11 cellular contexts compared by ENCODE assay signal in genomic region chr6:162621246-162621645, GRCh38.
DNase-seq lines count a peak whose midpoint lies in the region; ATAC-seq and TF ChIP-seq lines count a peak whose summit lies in the region.
"Had no signal": no experiment of that assay in that cellular context is flagged by ENCODE, and none has a peak within 500 bp of the region (broad histone marks: within the 10 kb centered on the region; RNA-seq: fewer than 3 reads in every experiment).

No MANE protein-coding gene starts in this region.

- no peak for TF ChIP-seq CTCF in WERI-Rb-1 (IDR thresholded peaks at IDR 0.05; ENCODE audit: low read depth, low read length)
- TF ChIP-seq CTCF in kidney epithelial cell (IDR thresholded peaks at IDR 0.05; ENCODE audit: insufficient read depth, low read length, poor library complexity, severe bottlenecking): no peak
- TF ChIP-seq CTCF in tibial artery (IDR thresholded peaks at IDR 0.05): no peak

- DNase-seq in Caki2 (ENCODE audit: low read depth) (peak; percentile 73), H7 (peak; percentile 13), WERI-Rb-1 (peak; percentile 26), kidney epithelial cell (ENCODE audit: low read depth) (peak; percentile 95), ureter (ENCODE audit: low spot score) (no peak), NCI-H82 (lab: John Stamatoyannopoulos, UW) (no peak), tibial artery (no peak)
- DNase-seq: effector CD8-positive, alpha-beta T cell had no signal

- ATAC-seq in GM18511 (IDR thresholded peaks at IDR 0.05; ENCODE audit: unreplicated experiment): no peak
- ATAC-seq: Panc1 had no signal

- intact Hi-C loops in tibial artery (cut with DNase I; ENCODE audit: low total_unique reads): no loop called here

- no peak overlapping the region for H3K27ac ChIP-seq in WERI-Rb-1
- H3K27ac ChIP-seq in tibial artery: no peak overlapping the region
- H3K27ac ChIP-seq: skin epidermis had no signal

- H3K4me3 ChIP-seq in H7 (ENCODE audit: insufficient read depth, low read depth, low read length): no peak overlapping the region
- H3K4me3 ChIP-seq in WERI-Rb-1 (ENCODE audit: low read depth, low read length): no peak overlapping the region
- H3K4me3 ChIP-seq in kidney epithelial cell (ENCODE audit: low read depth, low read length): no peak overlapping the region
- no peak overlapping the region for H3K4me3 ChIP-seq in tibial artery
- H3K4me3 ChIP-seq: skin epidermis had no signal

- H3K27me3 ChIP-seq in H7 (ENCODE audit: control insufficient read depth, insufficient read depth, low read length): no peaks in the 10 kb centered on the region
- no peaks in the 10 kb centered on the region for H3K27me3 ChIP-seq in WERI-Rb-1 (ENCODE audit: insufficient read depth, low read depth, severe bottlenecking)
- H3K27me3 ChIP-seq in kidney epithelial cell (ENCODE audit: control insufficient read depth, insufficient read depth, low read length): no peaks in the 10 kb centered on the region
- no peaks in the 10 kb centered on the region for H3K27me3 ChIP-seq in tibial artery

- no peaks in the 10 kb centered on the region for H3K4me1 ChIP-seq in tibial artery

- H3K36me3 ChIP-seq in H7 (replicated peaks; ENCODE audit: control insufficient read depth, insufficient read depth, low read length) (no peaks in the 10 kb centered on the region), WERI-Rb-1 (no peaks in the 10 kb centered on the region), kidney epithelial cell (ENCODE audit: control insufficient read depth, insufficient read depth, low read length) (no peaks in the 10 kb centered on the region), tibial artery (no peaks in the 10 kb centered on the region)

- H3K9me3 ChIP-seq in WERI-Rb-1 (ENCODE audit: severe bottlenecking) (no peaks in the 10 kb centered on the region), tibial artery (no peaks in the 10 kb centered on the region)

- in situ Hi-C loops in Caki2 (cut with HindIII; ENCODE audit: low pct_unique_long_range_greater_than_20kb, low sequenced_read_pairs): no loop called here

Comparison
In these comparisons a context has a peak if more than half of its experiments do, and no peak if none do; other contexts are left out.
1. DNase-seq: peak in Caki2 (single experiment), H7 (single experiment), WERI-Rb-1 (single experiment) and kidney epithelial cell (single experiment); none in ureter (single experiment), NCI-H82 (single experiment) and tibial artery (0 of 2).